ENCODE assay signal across 1 cellular context in the genomic region with DNA sequence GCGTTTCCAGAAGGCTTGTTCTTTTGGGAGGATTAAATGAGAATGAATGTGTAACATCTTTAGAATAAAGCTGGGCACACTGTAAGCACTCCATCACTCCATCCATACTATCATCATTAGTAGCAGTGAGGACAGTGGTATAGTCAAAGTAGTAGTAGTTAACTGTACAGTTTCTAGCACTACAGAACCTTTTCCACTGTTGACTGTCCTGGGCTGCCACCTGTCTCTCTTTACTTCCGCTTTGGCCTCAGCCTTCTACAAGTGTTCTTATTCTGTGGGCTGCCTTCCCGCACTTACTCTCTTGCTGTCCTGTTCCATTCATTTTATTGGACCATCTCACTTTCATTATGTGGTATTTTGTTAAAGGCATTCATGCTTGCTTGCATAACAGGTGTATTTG.
TF ChIP-seq lines count a peak whose summit lies in the region.

No MANE protein-coding gene starts in this region.

TF ChIP-seq in K562, 482 proteins besides CTCF, POLR2A, EP300 and RAD21 (continued from another document):
- TF ChIP-seq RBM14 (IDR thresholded peaks at IDR 0.05; ENCODE audit: borderline replicate concordance, insufficient read depth, low read depth, low read length) (no peak), THAP7 (CRISPR knock-in tag; IDR thresholded peaks at IDR 0.05) (no peak), MTA3 (IDR thresholded peaks at IDR 0.05; ENCODE audit: borderline replicate concordance) (no peak), ZNF146 (CRISPR knock-in tag; IDR thresholded peaks at IDR 0.05; ENCODE audit: unreplicated experiment) (no peak), JUN (IDR thresholded peaks at IDR 0.05; ENCODE audit: borderline replicate concordance, low read depth, low read length) (no peak), JUN (CRISPR knock-in tag; IDR thresholded peaks at IDR 0.05; ENCODE audit: borderline replicate concordance) (no peak), ZNF311 (CRISPR knock-in tag; IDR thresholded peaks at IDR 0.05) (no peak), PYGO2 (tag; IDR thresholded peaks at IDR 0.05) (no peak), FOXM1 (IDR thresholded peaks at IDR 0.05; ENCODE audit: low read depth) (no peak), FOXM1 (CRISPR knock-in tag; IDR thresholded peaks at IDR 0.05; ENCODE audit: low read depth) (no peak), HSF4 (CRISPR knock-in tag; IDR thresholded peaks at IDR 0.05; ENCODE audit: borderline replicate concordance) (no peak)
- TF ChIP-seq, protein P1, sequence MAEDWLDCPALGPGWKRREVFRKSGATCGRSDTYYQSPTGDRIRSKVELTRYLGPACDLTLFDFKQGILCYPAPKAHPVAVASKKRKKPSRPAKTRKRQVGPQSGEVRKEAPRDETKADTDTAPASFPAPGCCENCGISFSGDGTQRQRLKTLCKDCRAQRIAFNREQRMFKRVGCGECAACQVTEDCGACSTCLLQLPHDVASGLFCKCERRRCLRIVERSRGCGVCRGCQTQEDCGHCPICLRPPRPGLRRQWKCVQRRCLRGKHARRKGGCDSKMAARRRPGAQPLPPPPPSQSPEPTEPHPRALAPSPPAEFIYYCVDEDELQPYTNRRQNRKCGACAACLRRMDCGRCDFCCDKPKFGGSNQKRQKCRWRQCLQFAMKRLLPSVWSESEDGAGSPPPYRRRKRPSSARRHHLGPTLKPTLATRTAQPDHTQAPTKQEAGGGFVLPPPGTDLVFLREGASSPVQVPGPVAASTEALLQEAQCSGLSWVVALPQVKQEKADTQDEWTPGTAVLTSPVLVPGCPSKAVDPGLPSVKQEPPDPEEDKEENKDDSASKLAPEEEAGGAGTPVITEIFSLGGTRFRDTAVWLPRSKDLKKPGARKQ (CRISPR knock-in tag; IDR thresholded peaks at IDR 0.05) = no peak
